3 cellular contexts compared by ENCODE assay signal in genomic region chr14:62138593-62138992, GRCh38.
TF ChIP-seq lines count a peak whose summit lies in the region.

No MANE protein-coding gene starts in this region.

TF ChIP-seq in GM23338, 12 proteins besides CTCF, POLR2A, EP300 and RAD21 (continued from another document and continues in another):
- TF ChIP-seq ZNF462 (CRISPR knock-in tag; IDR thresholded peaks at IDR 0.05) (no peak), ZNF331 (CRISPR knock-in tag; IDR thresholded peaks at IDR 0.05; ENCODE audit: low read depth) (no peak), CREB1 (CRISPR knock-in tag; IDR thresholded peaks at IDR 0.05; ENCODE audit: low read depth) (no peak), STAT1 (IDR thresholded peaks at IDR 0.05; ENCODE audit: unreplicated experiment) (no peak), POLR2AphosphoS5 (IDR thresholded peaks at IDR 0.05; ENCODE audit: low read depth) (no peak), ZNF114 (CRISPR knock-in tag; IDR thresholded peaks at IDR 0.05) (no peak)

TF ChIP-seq in IMR-90, 13 proteins besides CTCF, POLR2A, EP300 and RAD21 (continued from another document):
- TF ChIP-seq, protein P1, sequence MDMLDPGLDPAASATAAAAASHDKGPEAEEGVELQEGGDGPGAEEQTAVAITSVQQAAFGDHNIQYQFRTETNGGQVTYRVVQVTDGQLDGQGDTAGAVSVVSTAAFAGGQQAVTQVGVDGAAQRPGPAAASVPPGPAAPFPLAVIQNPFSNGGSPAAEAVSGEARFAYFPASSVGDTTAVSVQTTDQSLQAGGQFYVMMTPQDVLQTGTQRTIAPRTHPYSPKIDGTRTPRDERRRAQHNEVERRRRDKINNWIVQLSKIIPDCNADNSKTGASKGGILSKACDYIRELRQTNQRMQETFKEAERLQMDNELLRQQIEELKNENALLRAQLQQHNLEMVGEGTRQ (IDR thresholded peaks at IDR 0.05; ENCODE audit: low read depth, low read length) = no peak
- TF ChIP-seq ELK1 (IDR thresholded peaks at IDR 0.05; ENCODE audit: borderline replicate concordance, low read depth, low read length) (no peak), MXI1 (IDR thresholded peaks at IDR 0.05; ENCODE audit: borderline replicate concordance, low read depth, low read length) (no peak), FOS (IDR thresholded peaks at IDR 0.05; ENCODE audit: low read depth, low read length) (no peak)

TF ChIP-seq in WTC11, 78 proteins besides CTCF, POLR2A, EP300 and RAD21 (continued from another document):
- TF ChIP-seq, protein P2, sequence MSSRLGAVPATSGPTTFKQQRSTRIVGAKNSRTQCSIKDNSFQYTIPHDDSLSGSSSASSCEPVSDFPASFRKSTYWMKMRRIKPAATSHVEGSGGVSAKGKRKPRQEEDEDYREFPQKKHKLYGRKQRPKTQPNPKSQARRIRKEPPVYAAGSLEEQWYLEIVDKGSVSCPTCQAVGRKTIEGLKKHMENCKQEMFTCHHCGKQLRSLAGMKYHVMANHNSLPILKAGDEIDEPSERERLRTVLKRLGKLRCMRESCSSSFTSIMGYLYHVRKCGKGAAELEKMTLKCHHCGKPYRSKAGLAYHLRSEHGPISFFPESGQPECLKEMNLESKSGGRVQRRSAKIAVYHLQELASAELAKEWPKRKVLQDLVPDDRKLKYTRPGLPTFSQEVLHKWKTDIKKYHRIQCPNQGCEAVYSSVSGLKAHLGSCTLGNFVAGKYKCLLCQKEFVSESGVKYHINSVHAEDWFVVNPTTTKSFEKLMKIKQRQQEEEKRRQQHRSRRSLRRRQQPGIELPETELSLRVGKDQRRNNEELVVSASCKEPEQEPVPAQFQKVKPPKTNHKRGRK (CRISPR knock-in tag; IDR thresholded peaks at IDR 0.05; ENCODE audit: borderline replicate concordance) = no peak
- TF ChIP-seq TEAD1 (CRISPR knock-in tag; IDR thresholded peaks at IDR 0.05) (no peak), TCF7 (CRISPR knock-in tag; IDR thresholded peaks at IDR 0.05; ENCODE audit: low read depth) (no peak), E2F1 (CRISPR knock-in tag; IDR thresholded peaks at IDR 0.05) (no peak), CBFB (CRISPR knock-in tag; IDR thresholded peaks at IDR 0.05; ENCODE audit: low read depth) (no peak)
TF ChIP-seq in WTC11: peak in this region for 0.
